In the genomic region with DNA sequence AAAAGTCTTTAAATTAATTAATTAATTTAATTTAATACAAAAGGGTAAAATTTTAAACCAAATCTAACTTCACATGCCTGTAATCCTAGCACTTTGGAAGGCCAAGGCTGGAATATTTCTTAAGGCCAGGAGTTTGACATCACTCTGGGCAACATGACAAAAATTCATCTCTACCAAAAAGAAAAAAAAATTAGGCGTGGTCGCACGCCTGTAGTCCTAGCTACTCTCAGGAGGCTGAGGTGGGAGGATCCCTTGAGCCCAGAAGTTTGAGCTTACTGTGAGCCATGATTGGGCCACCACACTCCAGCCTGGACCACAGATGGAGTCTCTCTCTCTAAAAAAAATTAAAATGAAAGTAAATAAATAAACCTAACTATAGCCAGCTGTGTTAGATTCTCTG, we compare ENCODE assay signal across 25 cellular contexts. TPM values are rescaled to one million over a fixed set of nuclear protein-coding genes. Genes with fewer than 3 reads are reported as not detected.
DNase-seq lines count a peak whose midpoint lies in the region; ATAC-seq and TF ChIP-seq lines count a peak whose summit lies in the region.
"Had no signal": no experiment of that assay in that cellular context is flagged by ENCODE, and none has a peak within 500 bp of the region (broad histone marks: within the 10 kb centered on the region; RNA-seq: fewer than 3 reads in every experiment).

No MANE protein-coding gene starts in this region.

- H3K4me3 ChIP-seq in cardiac fibroblast (replicated peaks in 1 of 2; ENCODE audit: low read depth in 2 of 2, low read length in 2 of 2), result no peak overlapping the region
- H3K4me3 ChIP-seq in heart left ventricle, result no peak overlapping the region
- H3K4me3 ChIP-seq in esophagus muscularis mucosa, result no peak overlapping the region
- H3K4me3 ChIP-seq: coronary artery, mucosa of descending colon, Peyer's patch, smooth muscle cell, transverse colon had no signal

- peaks cover 0 to 9% (median 0%) of the 10 kb centered on the region in 12 donors for H3K4me1 ChIP-seq in heart left ventricle
- H3K4me1 ChIP-seq in esophagus muscularis mucosa, result no peaks in the 10 kb centered on the region
- H3K4me1 ChIP-seq: Peyer's patch, transverse colon had no signal

- ATAC-seq in heart left ventricle (peak; percentile 55 to 91 (median 76)), HG02981 (IDR thresholded peaks at IDR 0.05; ENCODE audit: unreplicated experiment) (no peak)
- ATAC-seq: left lobe of liver; mucosa of descending colon; stimulated activated naive CD8-positive, alpha-beta T cell treated with anti-CD3 and anti-CD28 coated beads, Interleukin-15, Interleukin-2, amounts not matched to agents 100 U/mL and 50 U/mL, for 24 hours had no signal

- DNase-seq in GM04503 (ENCODE audit: low read depth), result peak; percentile 58
- peak; percentile 62 to 72 for DNase-seq in cardiac fibroblast (ENCODE audit: low read depth in 2 of 2)
- DNase-seq in heart left ventricle, result peak in 2 of 5 donors; percentile 28 to 57
- peak; percentile 53 for DNase-seq in stromal cell of bone marrow (ENCODE audit: low read depth)
- no peak for DNase-seq in esophagus muscularis mucosa (ENCODE audit: extremely low spot score)
- DNase-seq in NCI-H524 treated with DMSO at 0.1 percent for 48 hours (lab: John Stamatoyannopoulos, UW), result no peak
- DNase-seq: activated CD4-positive, alpha-beta T cell treated with anti-CD3 and anti-CD28 coated beads, Interleukin-2, amount 50 U/mL, for 1 hour; activated effector memory CD4-positive, alpha-beta T cell treated with anti-CD3 and anti-CD28 coated beads, Interleukin-2, amount 50 U/mL, for 16 hours; brain microvascular endothelial cell; DMS79 treated with DMSO at 0.1 percent for 48 hours; glutamatergic neuron; HFFc6; KBM-7; mucosa of descending colon; NCI-H1930; stimulated activated CD4-positive, alpha-beta T cell treated with anti-CD3 and anti-CD28 coated beads, Interleukin-2, amount 100 ng/mL, for 48 hours; stimulated activated naive CD8-positive, alpha-beta T cell treated with anti-CD3 and anti-CD28 coated beads, Interleukin-15, Interleukin-2, amounts not matched to agents 100 U/mL and 50 U/mL, for 24 hours; T-helper 2 cell; transverse colon; WERI-Rb-1 had no signal

- H3K36me3 ChIP-seq in heart left ventricle, result no peaks in the 10 kb centered on the region
- H3K36me3 ChIP-seq in esophagus muscularis mucosa, result no peaks in the 10 kb centered on the region
- H3K36me3 ChIP-seq: brain microvascular endothelial cell, Peyer's patch, transverse colon, WERI-Rb-1 had no signal

- TF ChIP-seq POLR2A in heart left ventricle (IDR thresholded peaks at IDR 0.05) (no peak), esophagus muscularis mucosa (IDR thresholded peaks at IDR 0.05; ENCODE audit: low read depth) (no peak)

- intact Hi-C loops in heart left ventricle (cut with DNase I) (no loop called here), esophagus muscularis mucosa (cut with DNase I) (no loop called here)

- H3K9me3 ChIP-seq in heart left ventricle (peaks cover 0 to 11% (median 3%) of the 10 kb centered on the region in 12 donors), esophagus muscularis mucosa (peaks cover 0 to 11% (median 7%) of the 10 kb centered on the region in 4 donors)

- H3K27ac ChIP-seq in heart left ventricle (no peak overlapping the region), esophagus muscularis mucosa (replicated peaks in 1 of 4) (no peak overlapping the region)
- H3K27ac ChIP-seq: brain microvascular endothelial cell, coronary artery, Peyer's patch, transverse colon, WERI-Rb-1 had no signal

- no peak for TF ChIP-seq EP300 in esophagus muscularis mucosa (IDR thresholded peaks at IDR 0.05)

- TF ChIP-seq CTCF in cardiac fibroblast (IDR thresholded peaks at IDR 0.05; ENCODE audit: low read depth, low read length), result no peak
- no peak for TF ChIP-seq CTCF in heart left ventricle (IDR thresholded peaks at IDR 0.05)
- no peak for TF ChIP-seq CTCF in esophagus muscularis mucosa (IDR thresholded peaks at IDR 0.05)

- no peaks in the 10 kb centered on the region for H3K27me3 ChIP-seq in heart left ventricle
- H3K27me3 ChIP-seq in esophagus muscularis mucosa, result no peaks in the 10 kb centered on the region
- H3K27me3 ChIP-seq: brain microvascular endothelial cell, Peyer's patch, transverse colon had no signal

- 39 to 74% (median 60%) methylated on average over 3 of the region's 3 CpGs for WGBS in heart left ventricle, 4 donors
- 61% methylated on average over 3 of the region's 3 CpGs for WGBS in esophagus muscularis mucosa

RNA-seq across cellular contexts. Expression of a gene that starts 39.2 kb away (rescaled TPM):
- total RNA-seq in heart left ventricle (10 to 100 TPM; 33.3 to 76.7 (median 48.7) TPM), esophagus muscularis mucosa (100 to 1,000 TPM; 319 to 518 (median 329) TPM)
- polyA plus RNA-seq in heart left ventricle, result 10 to 100 TPM in 1 of 2 donors, 1 to 10 TPM in 1; 7.0 to 18.0 TPM

Comparison
In these comparisons a context has a peak if more than half of its experiments do, and no peak if none do; other contexts are left out.
1. DNase-seq: peak in GM04503 (single experiment), cardiac fibroblast (2 of 2) and stromal cell of bone marrow (single experiment); none in esophagus muscularis mucosa (single experiment) and NCI-H524 treated with DMSO at 0.1 percent for 48 hours (single experiment).
2. RNA of a gene that starts 39.2 kb away (total RNA-seq): 319 to 518 TPM in esophagus muscularis mucosa; 33.3 to 76.7 TPM in heart left ventricle; every median in the first group is over 4 times any median in the second.